13 cellular contexts compared by ENCODE assay signal in genomic region chr10:119477444-119477843, GRCh38.
DNase-seq lines count a peak whose midpoint lies in the region; ATAC-seq and TF ChIP-seq lines count a peak whose summit lies in the region.
"Had no signal": no experiment of that assay in that cellular context is flagged by ENCODE, and none has a peak within 500 bp of the region (broad histone marks: within the 10 kb centered on the region; RNA-seq: fewer than 3 reads in every experiment).

No MANE protein-coding gene starts in this region.

- intact Hi-C loops in CD4-positive, alpha-beta T cell (cut with DNase I, micrococcal nuclease): no loop called here
- intact Hi-C loops in dorsolateral prefrontal cortex (cut with DNase I): no loop called here

- H3K27ac ChIP-seq in CD4-positive, alpha-beta T cell (ENCODE audit: low read depth, low read length): no peak overlapping the region
- H3K27ac ChIP-seq in dorsolateral prefrontal cortex: no peak overlapping the region
- H3K27ac ChIP-seq: testis had no signal

- TF ChIP-seq CTCF in CD4-positive, alpha-beta T cell (IDR thresholded peaks at IDR 0.05): no peak
- no peak for TF ChIP-seq CTCF in dorsolateral prefrontal cortex (IDR thresholded peaks at IDR 0.05 in 54 of 56, conservative IDR thresholded peaks at IDR 0.05 in 2 of 56; ENCODE audit: low read depth in 1 of 56, partially characterized antibody in 56 of 56)

- no peak for ATAC-seq in CD4-positive, alpha-beta T cell (ENCODE audit: poor library complexity)
- ATAC-seq in GM18909 (IDR thresholded peaks at IDR 0.05; ENCODE audit: poor library complexity, unreplicated experiment) (peak; percentile 46), HG02623 (IDR thresholded peaks at IDR 0.05; ENCODE audit: unreplicated experiment) (peak; percentile 55), HG03521 (IDR thresholded peaks at IDR 0.05; ENCODE audit: unreplicated experiment) (peak; percentile 40)
- ATAC-seq: K562 had no signal

- no peaks in the 10 kb centered on the region for H3K27me3 ChIP-seq in CD4-positive, alpha-beta T cell (ENCODE audit: control insufficient read depth, insufficient read depth, low read length)
- H3K27me3 ChIP-seq in dorsolateral prefrontal cortex: peaks cover 0 to 45% (median 9%) of the 10 kb centered on the region in 45 donors
- H3K27me3 ChIP-seq: testis had no signal

- no peak overlapping the region for H3K4me3 ChIP-seq in dorsolateral prefrontal cortex
- H3K4me3 ChIP-seq: K562, testis had no signal

- no peaks in the 10 kb centered on the region for H3K27me3 Mint-ChIP-seq in CD4-positive, alpha-beta T cell
- H3K27me3 Mint-ChIP-seq: activated naive CD8-positive, alpha-beta T cell treated with anti-CD3 and anti-CD28 coated beads, Interleukin-2, amount 50 U/mL, for 24 hours; naive thymus-derived CD8-positive, alpha-beta T cell had no signal

- H3K4me3 Mint-ChIP-seq in CD4-positive, alpha-beta T cell: no peak overlapping the region
- H3K4me3 Mint-ChIP-seq: endodermal cell had no signal

- POLR2A ChIA-PET in CD4-positive, alpha-beta T cell (lab: Charles Lee): interaction anchor here (1.0 to 1.7 kb wide), 2 partner anchors 17 to 65 kb away, joined by 3 to 10 read pairs; partner anchors contain the start of gene RGS10

- peaks cover 34% of the 10 kb centered on the region for H3K4me1 Mint-ChIP-seq in CD4-positive, alpha-beta T cell (ENCODE audit: low read depth)

- peak overlapping the region; percentile 35 for H3K27ac Mint-ChIP-seq in CD4-positive, alpha-beta T cell
- H3K27ac Mint-ChIP-seq: endodermal cell had no signal

- CTCF ChIA-PET in CD4-positive, alpha-beta T cell (lab: Charles Lee): interaction anchor here (2.2 kb wide), 1 partner anchor 66 kb away, joined by 7 read pairs; the partner anchor contains the start of gene RGS10

- no peaks in the 10 kb centered on the region for H3K9me3 Mint-ChIP-seq in CD4-positive, alpha-beta T cell
- H3K9me3 Mint-ChIP-seq: naive thymus-derived CD8-positive, alpha-beta T cell had no signal

- H3K36me3 Mint-ChIP-seq in CD4-positive, alpha-beta T cell (ENCODE audit: low read depth): no peaks in the 10 kb centered on the region
- H3K36me3 Mint-ChIP-seq: naive thymus-derived CD8-positive, alpha-beta T cell had no signal

- H3K9me3 ChIP-seq in CD4-positive, alpha-beta T cell (ENCODE audit: control insufficient read depth, low read length): no peaks in the 10 kb centered on the region
- H3K9me3 ChIP-seq: testis had no signal

- no peak for DNase-seq in CD4-positive, alpha-beta T cell
- DNase-seq in NCI-H524 (lab: John Stamatoyannopoulos, UW) (no peak), NCI-H146 (lab: John Stamatoyannopoulos, UW) (no peak), NCI-H345 treated with DMSO at 0.1 percent for 48 hours (lab: John Stamatoyannopoulos, UW; ENCODE audit: unreplicated experiment) (no peak), dorsolateral prefrontal cortex (no peak)
- DNase-seq: endodermal cell, testis had no signal
